Comparison of ENCODE assay signal across 8 cellular contexts in the genomic region with DNA sequence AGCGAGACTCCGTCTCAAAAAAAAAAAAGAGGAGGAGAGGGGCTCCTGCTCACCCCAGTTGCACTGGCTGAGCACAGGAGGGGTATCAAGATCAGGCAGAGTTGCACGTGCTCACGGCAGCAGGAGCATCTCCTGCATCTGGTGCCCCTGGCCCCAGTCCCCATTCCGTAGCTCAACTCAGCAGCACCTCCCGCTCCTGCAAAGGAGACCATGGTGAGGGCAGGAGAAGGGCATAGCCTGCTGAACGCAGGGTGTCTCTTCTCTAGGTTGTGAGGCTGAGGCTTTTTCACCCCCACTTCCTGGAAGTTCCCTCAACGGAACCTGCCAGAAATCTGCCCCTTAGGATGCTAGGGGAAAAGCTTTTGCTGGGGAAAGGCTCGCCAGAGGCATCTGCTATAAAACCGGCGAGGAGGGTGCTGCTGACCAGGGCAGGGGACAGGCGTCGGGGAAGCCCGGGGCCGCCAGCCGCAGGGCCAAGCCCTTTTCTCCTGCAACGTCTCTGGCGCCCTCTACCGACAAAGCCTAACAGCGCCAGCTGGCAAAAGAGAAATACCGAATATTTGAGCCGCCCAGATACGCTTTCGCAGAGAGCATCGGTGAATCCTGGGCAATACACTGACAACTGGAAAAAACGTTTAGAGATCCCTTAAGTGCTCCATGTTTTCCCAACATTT. TPM values are rescaled to one million over a fixed set of nuclear protein-coding genes. Genes with fewer than 3 reads are reported as not detected.
A peak's percentile ranks its signal among the peaks of the same experiment; 100 is the strongest.
DNase-seq lines count a peak whose midpoint lies in the region; ATAC-seq and TF ChIP-seq lines count a peak whose summit lies in the region.

No MANE protein-coding gene starts in this region.

- no peak for TF ChIP-seq EP300 in upper lobe of left lung (IDR thresholded peaks at IDR 0.05)

- H3K9me3 ChIP-seq in GM23248 (ENCODE audit: low read depth): no peaks in the 10 kb centered on the region
- no peaks in the 10 kb centered on the region for H3K9me3 ChIP-seq in prostate gland
- no peaks in the 10 kb centered on the region for H3K9me3 ChIP-seq in upper lobe of left lung

- peaks cover 16% of the 10 kb centered on the region for H3K79me2 ChIP-seq in GM23248 (ENCODE audit: insufficient read depth)

- ATAC-seq in left ventricle myocardium superior (peak; percentile 86), upper lobe of left lung (ENCODE audit: low FRiP score in 2 of 2) (peak; percentile 90 to 94)

- no peak for TF ChIP-seq POLR2A in prostate gland (IDR thresholded peaks at IDR 0.05)
- TF ChIP-seq POLR2A in upper lobe of left lung (IDR thresholded peaks at IDR 0.05): no peak

- H3K4me3 ChIP-seq in GM23248 (peak overlapping the region; percentile 82), prostate gland (peak overlapping the region; percentile 92 to 99), upper lobe of left lung (peak overlapping the region; percentile 14 to 98 (median 94))

- peak overlapping the region; percentile 66 for H3K27ac ChIP-seq in GM23248
- H3K27ac ChIP-seq in prostate gland: peak overlapping the region; percentile 76 to 82
- peak overlapping the region; percentile 85 to 96 (median 86) for H3K27ac ChIP-seq in upper lobe of left lung

- TF ChIP-seq CTCF in prostate gland (IDR thresholded peaks at IDR 0.05) (peak; percentile 90 to 97 (median 94)), upper lobe of left lung (IDR thresholded peaks at IDR 0.05) (peak; percentile 92 to 96 (median 94))

- in situ Hi-C loops in GM23248 (cut with MboI): no loop called here

- DNase-seq in D341Med (ENCODE audit: low spot score): peak; percentile 87
- DNase-seq in GM23248: peak; percentile 92
- DNase-seq in NCI-H1092 treated with DMSO at 0.1 percent for 48 hours (lab: John Stamatoyannopoulos, UW): peak; percentile 61
- DNase-seq in T-helper 2 cell: peak; percentile 69 to 85 (median 79)
- DNase-seq in amygdala (lab: John Stamatoyannopoulos, UW): peak in 54 of 56 donors; percentile 30 to 89 (median 68)
- DNase-seq in left ventricle myocardium superior: peak; percentile 90
- peak; percentile 85 for DNase-seq in prostate gland (ENCODE audit: low spot score)
- peak; percentile 90 to 91 for DNase-seq in upper lobe of left lung

- peak overlapping the region; percentile 82 for H2AFZ ChIP-seq in GM23248

- H3K9ac ChIP-seq in GM23248: peak overlapping the region; percentile 89

- H3F3A ChIP-seq in GM23248 (ENCODE audit: insufficient read depth): peaks cover 6% of the 10 kb centered on the region; the same call in 1 of the 2 replicates

- H3K4me2 ChIP-seq in GM23248 (ENCODE audit: unreplicated experiment): peak overlapping the region; percentile 98

- intact Hi-C loops in left ventricle myocardium superior (cut with micrococcal nuclease) (loop anchor here (10.0 kb wide), 1 partner anchor 97 kb away; a partner anchor contains a TSS), prostate gland (cut with DNase I) (loop anchor here (2.0 kb wide), 2 partner anchors 67 to 89 kb away; no protein-coding TSS in a partner anchor)

- no peaks in the 10 kb centered on the region for H3K9me2 ChIP-seq in GM23248 (ENCODE audit: insufficient read depth)

- H3K4me1 ChIP-seq in GM23248 (ENCODE audit: insufficient read depth) (no peaks in the 10 kb centered on the region), prostate gland (replicated peaks) (no peaks in the 10 kb centered on the region), upper lobe of left lung (peaks cover 11 to 24% (median 20%) of the 10 kb centered on the region in 4 donors)

- H3K27me3 ChIP-seq in GM23248 (replicated peaks; ENCODE audit: insufficient read depth) (no peaks in the 10 kb centered on the region), prostate gland (replicated peaks; ENCODE audit: insufficient read depth) (no peaks in the 10 kb centered on the region), upper lobe of left lung (no peaks in the 10 kb centered on the region)

- WGBS in GM23248 (ENCODE audit: low coverage in 1 of 2, low lambda C conversion rate in 2 of 2, missing lambda C conversion rate in 2 of 2), 2 experiments: 7 to 9% methylated on average over 24 to 26 of the region's 26 CpGs
- 12% methylated on average over 26 of the region's 26 CpGs for WGBS in prostate gland
- WGBS in upper lobe of left lung, 2 donors: 15 to 21% methylated on average over 18 to 22 of the region's 26 CpGs

- H4K20me1 ChIP-seq in GM23248 (ENCODE audit: insufficient read depth): no peaks in the 10 kb centered on the region

- H3K36me3 ChIP-seq in GM23248 (ENCODE audit: low read depth) (no peaks in the 10 kb centered on the region), prostate gland (no peaks in the 10 kb centered on the region), upper lobe of left lung (no peaks in the 10 kb centered on the region)

RNA-seq across cellular contexts. Expression of a gene that starts 1.0 kb away (rescaled TPM):
- total RNA-seq in GM23248 (2014; rRNA removed; shearing (Covaris generic)): 50.0 and 58.4 TPM in 2 replicates
- 22.2 and 22.3 TPM in 2 replicates for polyA plus RNA-seq in GM23248 (2016; fragmentation: Nextera tagmentation; extraction: Ambion mirVana)
- total RNA-seq in left ventricle myocardium superior (44.3 TPM), prostate gland (100 to 1,000 TPM in 1 of 2 donors, 10 to 100 TPM in 1; 80.6 to 107 TPM), upper lobe of left lung (100 to 1,000 TPM in 2 of 6 donors, 10 to 100 TPM in 4; 53.0 to 264 (median 63.8) TPM)

RNA-seq across cellular contexts. Expression of a gene that starts 15.3 kb away (rescaled TPM):
- total RNA-seq in GM23248 (2014; rRNA removed; shearing (Covaris generic)): 3.3 and 5.7 TPM in 2 replicates
- polyA plus RNA-seq in GM23248 (2016; fragmentation: Nextera tagmentation; extraction: Ambion mirVana): 6.1 and 6.6 TPM in 2 replicates
- total RNA-seq in left ventricle myocardium superior (1.4 TPM), prostate gland (10 to 100 TPM in 1 of 2 donors, 1 to 10 TPM in 1; 9.6 to 19.6 TPM), upper lobe of left lung (10 to 100 TPM in 5 of 6 donors, 1 to 10 TPM in 1; 9.5 to 24.1 (median 12.7) TPM)

RNA-seq across cellular contexts. Expression of a gene that starts 34.7 kb away (rescaled TPM):
- total RNA-seq in GM23248 (2014; rRNA removed; shearing (Covaris generic)): 136 and 147 TPM in 2 replicates
- 123 and 136 TPM in 2 replicates for polyA plus RNA-seq in GM23248 (2016; fragmentation: Nextera tagmentation; extraction: Ambion mirVana)
- total RNA-seq in left ventricle myocardium superior (81.7 TPM), prostate gland (100 to 1,000 TPM; 259 to 309 TPM), upper lobe of left lung (100 to 1,000 TPM; 218 to 407 (median 313) TPM)

Comparison
In these comparisons a context has a peak if more than half of its experiments do, and no peak if none do; other contexts are left out.
1. Peak in every context shown above with its lines: DNase-seq, ATAC-seq, H3K4me3 ChIP-seq and H3K27ac ChIP-seq.